ENCODE assay signal across 19 cellular contexts in the genomic region with DNA sequence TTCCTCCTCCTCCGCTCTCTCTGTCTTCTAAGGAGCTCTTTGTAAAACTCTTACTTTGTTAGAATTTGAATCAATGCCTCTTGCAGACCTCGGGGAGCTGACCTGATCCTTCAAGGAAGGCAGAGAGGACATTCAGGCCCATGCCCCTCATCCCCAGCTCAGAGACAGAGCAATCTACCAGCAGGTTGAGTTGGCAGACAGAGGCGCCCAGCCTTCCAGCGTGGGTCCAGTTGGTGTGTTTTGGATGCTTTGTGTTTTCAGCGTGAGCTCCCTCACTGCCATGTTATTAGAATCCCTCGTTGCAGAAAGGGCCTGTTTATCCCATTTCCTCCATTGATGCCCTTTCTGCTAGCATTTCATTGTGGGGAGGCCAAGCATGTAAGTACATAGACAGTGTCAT.
A peak's percentile ranks its signal among the peaks of the same experiment; 100 is the strongest.
DNase-seq lines count a peak whose midpoint lies in the region; ATAC-seq and TF ChIP-seq lines count a peak whose summit lies in the region.
"Had no signal": no experiment of that assay in that cellular context is flagged by ENCODE, and none has a peak within 500 bp of the region (broad histone marks: within the 10 kb centered on the region; RNA-seq: fewer than 3 reads in every experiment).

No MANE protein-coding gene starts in this region.

- ATAC-seq in right cardiac atrium (no peak), Right ventricle myocardium superior (ENCODE audit: poor library complexity) (no peak), GM19397 (IDR thresholded peaks at IDR 0.05; ENCODE audit: unreplicated experiment) (no peak), GM18517 (IDR thresholded peaks at IDR 0.05; ENCODE audit: unreplicated experiment) (no peak)
- ATAC-seq: left colon had no signal

- H2AFZ ChIP-seq in parathyroid adenoma, result no peak overlapping the region

- H3K36me3 ChIP-seq in endodermal cell (ENCODE audit: control insufficient read depth, insufficient read depth, low read length), result peaks cover 11% of the 10 kb centered on the region
- no peaks in the 10 kb centered on the region for H3K36me3 ChIP-seq in parathyroid adenoma (ENCODE audit: control insufficient read depth, insufficient read depth, low read length)

- WGBS in right cardiac atrium, result 73% methylated on average over 6 of the region's 6 CpGs
- 92 to 96% methylated on average over 6 of the region's 6 CpGs for WGBS in endodermal cell (ENCODE audit: insufficient coverage in 1 of 2, insufficient read length in 1 of 2), 2 experiments

- H3K9me3 Mint-ChIP-seq in endodermal cell, result no peaks in the 10 kb centered on the region
- H3K9me3 Mint-ChIP-seq: activated naive CD8-positive, alpha-beta T cell treated with anti-CD3 and anti-CD28 coated beads, Interleukin-2, amount 10 ng/mL, durations not matched to agents 7 days and 5 days; nephron progenitor cell had no signal

- H3K27ac ChIP-seq in right cardiac atrium (ENCODE audit: low read length), result peak overlapping the region; percentile 1
- no peak overlapping the region for H3K27ac ChIP-seq in endodermal cell (ENCODE audit: low read depth, low read length)
- peak overlapping the region; percentile 78 for H3K27ac ChIP-seq in parathyroid adenoma
- H3K27ac ChIP-seq: SK-N-MC, VCaP had no signal

- peaks cover 23% of the 10 kb centered on the region for H3K4me1 ChIP-seq in right cardiac atrium (ENCODE audit: control insufficient read depth, insufficient read depth, low read length)
- peaks cover 16% of the 10 kb centered on the region for H3K4me1 ChIP-seq in endodermal cell (ENCODE audit: control insufficient read depth, insufficient read depth, low read length)
- H3K4me1 ChIP-seq in parathyroid adenoma, result no peaks in the 10 kb centered on the region

- H3K27ac Mint-ChIP-seq in endodermal cell, result peak overlapping the region; percentile 83
- H3K27ac Mint-ChIP-seq: activated naive CD8-positive, alpha-beta T cell treated with anti-CD3 and anti-CD28 coated beads, Interleukin-2, amount 10 ng/mL, durations not matched to agents 7 days and 5 days; nephron progenitor cell had no signal

- no peak overlapping the region for H3K4me3 ChIP-seq in right cardiac atrium (ENCODE audit: low read length)
- H3K4me3 ChIP-seq in endodermal cell (ENCODE audit: low read length), result no peak overlapping the region
- H3K4me3 ChIP-seq in parathyroid adenoma (ENCODE audit: low read depth, low read length), result no peak overlapping the region
- H3K4me3 ChIP-seq: SK-N-MC had no signal

- H3K9ac ChIP-seq in endodermal cell (ENCODE audit: extremely low read depth, low read length, poor library complexity, severe bottlenecking) (no peak overlapping the region), parathyroid adenoma (no peak overlapping the region)

- no peaks in the 10 kb centered on the region for H3K27me3 Mint-ChIP-seq in endodermal cell (ENCODE audit: insufficient read depth)
- H3K27me3 Mint-ChIP-seq: activated naive CD8-positive, alpha-beta T cell treated with anti-CD3 and anti-CD28 coated beads, Interleukin-2, amount 10 ng/mL, durations not matched to agents 7 days and 5 days had no signal

- H3K4me2 ChIP-seq in parathyroid adenoma (ENCODE audit: low read length), result no peak overlapping the region

- TF ChIP-seq CTCF in endodermal cell (conservative IDR thresholded peaks at IDR 0.05), result no peak
- no peak for TF ChIP-seq CTCF in parathyroid adenoma (IDR thresholded peaks at IDR 0.05)

- DNase-seq in right cardiac atrium (no peak), Right ventricle myocardium superior (no peak), endodermal cell (no peak), NCI-H1105 (lab: John Stamatoyannopoulos, UW) (no peak), NCI-H446 treated with DMSO at 0.1 percent for 48 hours (lab: John Stamatoyannopoulos, UW) (no peak)
- DNase-seq: activated naive CD8-positive, alpha-beta T cell treated with anti-CD3 and anti-CD28 coated beads, Interleukin-2, amount 10 ng/mL, durations not matched to agents 7 days and 5 days; DMS 273 treated with DMSO at 0.1 percent for 48 hours; KBM-7; left colon; NCI-H1436; NCI-H2227 treated with DMSO at 0.1 percent for 48 hours; nephron progenitor cell; retina; stimulated activated CD4-positive, alpha-beta T cell treated with anti-CD3 and anti-CD28 coated beads, Interleukin-4, amount 100 ng/mL, for 1 hour had no signal

- peaks cover 4% of the 10 kb centered on the region for H3K79me2 ChIP-seq in parathyroid adenoma

- peaks cover 23% of the 10 kb centered on the region for H3K36me3 Mint-ChIP-seq in endodermal cell (ENCODE audit: low read depth)

- no peaks in the 10 kb centered on the region for H3K27me3 ChIP-seq in right cardiac atrium (ENCODE audit: control insufficient read depth, insufficient read depth)
- no peaks in the 10 kb centered on the region for H3K27me3 ChIP-seq in endodermal cell (ENCODE audit: control insufficient read depth, insufficient read depth, low read length, poor library complexity, severe bottlenecking)
- H3K27me3 ChIP-seq in parathyroid adenoma (ENCODE audit: control insufficient read depth, insufficient read depth, low read length), result no peaks in the 10 kb centered on the region

- intact Hi-C loops in right cardiac atrium (cut with DNase I) (loop anchor here in 1 of 4 donors (5.0 kb wide), 1 partner anchor 209 kb away; no protein-coding TSS in a partner anchor), Right ventricle myocardium superior (cut with DNase I) (loop anchor here (10.0 kb wide), 1 partner anchor 207 kb away; no protein-coding TSS in a partner anchor)

- H3K9me3 ChIP-seq in right cardiac atrium (ENCODE audit: control insufficient read depth, low read length), result no peaks in the 10 kb centered on the region
- no peaks in the 10 kb centered on the region for H3K9me3 ChIP-seq in endodermal cell (ENCODE audit: control insufficient read depth, low read length)
- no peaks in the 10 kb centered on the region for H3K9me3 ChIP-seq in parathyroid adenoma (ENCODE audit: control insufficient read depth, low read length)

- no peak overlapping the region for H3K4me3 Mint-ChIP-seq in endodermal cell
- H3K4me3 Mint-ChIP-seq: activated naive CD8-positive, alpha-beta T cell treated with anti-CD3 and anti-CD28 coated beads, Interleukin-2, amount 10 ng/mL, durations not matched to agents 7 days and 5 days; nephron progenitor cell had no signal

- H3K4me1 Mint-ChIP-seq in endodermal cell, result peaks cover 27% of the 10 kb centered on the region
